23 cellular contexts compared by ENCODE assay signal in genomic region chr15:52858388-52859176, GRCh38.
DNase-seq lines count a peak whose midpoint lies in the region; ATAC-seq and TF ChIP-seq lines count a peak whose summit lies in the region.
"Had no signal": no experiment of that assay in that cellular context is flagged by ENCODE, and none has a peak within 500 bp of the region (broad histone marks: within the 10 kb centered on the region; RNA-seq: fewer than 3 reads in every experiment).

No MANE protein-coding gene starts in this region.

- no peaks in the 10 kb centered on the region for H3K9me3 ChIP-seq in SK-N-SH
- H3K9me3 ChIP-seq in heart right ventricle = no peaks in the 10 kb centered on the region
- H3K9me3 ChIP-seq: BLaER1, SJCRH30, vagina had no signal

- ATAC-seq in SK-N-SH treated with all-trans-retinoic acid at 6 μM for 48 hours = no peak
- ATAC-seq in heart right ventricle = peak in 3 of 8 donors; percentile 45 to 86 (median 72)
- no peak for ATAC-seq in stimulated activated effector memory CD8-positive, alpha-beta T cell treated with anti-CD3 and anti-CD28 coated beads, Interleukin-12 subunit alpha, Interleukin-12 subunit beta, amount 100 ng/mL, for 72 hours
- ATAC-seq: left colon had no signal

- intact Hi-C loops in heart right ventricle (cut with DNase I) = no loop called here

- peaks cover 15% of the 10 kb centered on the region for H3K27me3 ChIP-seq in SK-N-SH (ENCODE audit: insufficient read depth)
- peaks cover 0 to 8% (median 0%) of the 10 kb centered on the region in 7 donors for H3K27me3 ChIP-seq in heart right ventricle
- H3K27me3 ChIP-seq: BLaER1, SJCRH30, vagina had no signal

- CTCF ChIA-PET in SK-N-SH (lab: Yijun Ruan, JAX) = interaction anchor here (1.0 kb wide), 1 partner anchor 19 kb away, joined by 4 read pairs; no protein-coding TSS in a partner anchor

- POLR2A ChIA-PET in SK-N-SH (lab: Yijun Ruan, JAX) = interaction anchor here (0.6 kb wide), 1 partner anchor 14 kb away, joined by 5 read pairs; no protein-coding TSS in a partner anchor

- no peaks in the 10 kb centered on the region for H3K9me2 ChIP-seq in SK-N-SH

- WGBS in SK-N-SH (ENCODE audit: low lambda C conversion rate) = 14% methylated on average over 14 of the region's 17 CpGs
- 35 to 39% methylated on average over 17 of the region's 17 CpGs for WGBS in heart right ventricle, 2 donors

- no peaks in the 10 kb centered on the region for H3K79me2 ChIP-seq in SK-N-SH (ENCODE audit: insufficient read depth)

- no peak overlapping the region for H3K4me3 Mint-ChIP-seq in stimulated activated effector memory CD8-positive, alpha-beta T cell treated with anti-CD3 and anti-CD28 coated beads, Interleukin-12 subunit alpha, Interleukin-12 subunit beta, amount 100 ng/mL, for 72 hours
- H3K4me3 Mint-ChIP-seq: activated B cell treated with CpG ODN at 0.5 μM for 24 hours; activated CD4-positive, alpha-beta memory T cell treated with anti-CD3 and anti-CD28 coated beads for 36 hours; nephron had no signal

- no peak for TF ChIP-seq RAD21 in SK-N-SH (IDR thresholded peaks at IDR 0.05; ENCODE audit: low read length)

- no peak overlapping the region for H2AFZ ChIP-seq in SK-N-SH (ENCODE audit: low read depth)

- H3K4me1 ChIP-seq in SK-N-SH (ENCODE audit: control insufficient read depth in 1 of 2, insufficient read depth in 2 of 2, low read depth in 1 of 2, low read length in 1 of 2) (no peaks in the 10 kb centered on the region), heart right ventricle (peaks cover 0 to 11% (median 0%) of the 10 kb centered on the region in 9 donors)
- H3K4me1 ChIP-seq: BLaER1, SJCRH30, vagina had no signal

- TF ChIP-seq CTCF in SK-N-SH (IDR thresholded peaks at IDR 0.05) = no peak
- TF ChIP-seq CTCF in heart right ventricle (IDR thresholded peaks at IDR 0.05) = no peak

- no peaks in the 10 kb centered on the region for H3F3A ChIP-seq in SK-N-SH (replicated peaks; ENCODE audit: insufficient read depth)

- H3K4me1 Mint-ChIP-seq in stimulated activated effector memory CD8-positive, alpha-beta T cell treated with anti-CD3 and anti-CD28 coated beads, Interleukin-12 subunit alpha, Interleukin-12 subunit beta, amount 100 ng/mL, for 72 hours = no peaks in the 10 kb centered on the region
- H3K4me1 Mint-ChIP-seq: activated B cell treated with CpG ODN at 0.5 μM for 24 hours, nephron had no signal

- no peaks in the 10 kb centered on the region for H3K36me3 Mint-ChIP-seq in stimulated activated effector memory CD8-positive, alpha-beta T cell treated with anti-CD3 and anti-CD28 coated beads, Interleukin-12 subunit alpha, Interleukin-12 subunit beta, amount 100 ng/mL, for 72 hours
- H3K36me3 Mint-ChIP-seq: activated CD4-positive, alpha-beta memory T cell treated with anti-CD3 and anti-CD28 coated beads for 36 hours had no signal

- DNase-seq in SK-N-SH (no peak), NCI-H69 (lab: John Stamatoyannopoulos, UW) (peak; percentile 78), heart right ventricle (peak; percentile 9 to 26), retina (peak; percentile 39), HPDE6-E6E7 (ENCODE audit: extremely low spot score) (no peak), NCI-H345 (lab: John Stamatoyannopoulos, UW) (no peak)
- no peak for DNase-seq in stimulated activated effector memory CD8-positive, alpha-beta T cell treated with anti-CD3 and anti-CD28 coated beads, Interleukin-12 subunit alpha, Interleukin-12 subunit beta, amount 100 ng/mL, for 72 hours (ENCODE audit: low spot score in 2 of 2)
- DNase-seq: activated B cell treated with CpG ODN at 0.5 μM for 24 hours; activated CD4-positive, alpha-beta memory T cell treated with anti-CD3 and anti-CD28 coated beads for 36 hours; activated gamma-delta T cell treated with Interleukin-2 at 50 U/mL for 16 hours; Calu3; dermis blood vessel endothelial cell; left colon; NCI-H187; NCI-H510A treated with DMSO at 0.1 percent for 48 hours; OCI-M1; posterior cingulate gyrus; SJCRH30 had no signal

- H3K9ac ChIP-seq in SK-N-SH = no peak overlapping the region
- H3K9ac ChIP-seq: BLaER1 had no signal

- H3K36me3 ChIP-seq in SK-N-SH (replicated peaks in 1 of 2; ENCODE audit: control insufficient read depth in 1 of 2, insufficient read depth in 2 of 2, low read length in 1 of 2) (no peaks in the 10 kb centered on the region), heart right ventricle (no peaks in the 10 kb centered on the region)
- H3K36me3 ChIP-seq: BLaER1, cardiac muscle cell, SJCRH30, vagina had no signal

- H3K4me2 ChIP-seq in SK-N-SH = 0 out of 2 replicates have a peak overlapping the region, but pooled peaks have one; percentile 12
- H3K4me2 ChIP-seq: BLaER1 had no signal

- no peak for TF ChIP-seq EP300 in SK-N-SH (IDR thresholded peaks at IDR 0.05; ENCODE audit: borderline replicate concordance in 1 of 2, low read depth in 1 of 2, low read length in 1 of 2)

- no peaks in the 10 kb centered on the region for H3K9me3 Mint-ChIP-seq in stimulated activated effector memory CD8-positive, alpha-beta T cell treated with anti-CD3 and anti-CD28 coated beads, Interleukin-12 subunit alpha, Interleukin-12 subunit beta, amount 100 ng/mL, for 72 hours
- H3K9me3 Mint-ChIP-seq: activated B cell treated with CpG ODN at 0.5 μM for 24 hours; activated CD4-positive, alpha-beta memory T cell treated with anti-CD3 and anti-CD28 coated beads for 36 hours; nephron had no signal

- H3K4me3 ChIP-seq in SK-N-SH (ENCODE audit: low read depth in 2 of 2, low read length in 1 of 2) = no peak overlapping the region
- peak overlapping the region in 1 of 10 donors; percentile 15 for H3K4me3 ChIP-seq in heart right ventricle
- H3K4me3 ChIP-seq: BLaER1, cardiac muscle cell, SJCRH30, vagina had no signal

- no peaks in the 10 kb centered on the region for H4K20me1 ChIP-seq in SK-N-SH (ENCODE audit: insufficient read depth)
- H4K20me1 ChIP-seq: BLaER1 had no signal

- no peak overlapping the region for H3K27ac Mint-ChIP-seq in stimulated activated effector memory CD8-positive, alpha-beta T cell treated with anti-CD3 and anti-CD28 coated beads, Interleukin-12 subunit alpha, Interleukin-12 subunit beta, amount 100 ng/mL, for 72 hours
- H3K27ac Mint-ChIP-seq: activated B cell treated with CpG ODN at 0.5 μM for 24 hours; activated CD4-positive, alpha-beta memory T cell treated with anti-CD3 and anti-CD28 coated beads for 36 hours; nephron had no signal

- H3K27ac ChIP-seq in SK-N-SH (ENCODE audit: low read depth in 2 of 2, low read length in 1 of 2) = no peak overlapping the region
- no peak overlapping the region for H3K27ac ChIP-seq in heart right ventricle
- H3K27ac ChIP-seq: BLaER1, cardiac muscle cell, SJCRH30, vagina had no signal

TF ChIP-seq in SK-N-SH, 30 proteins besides CTCF, POLR2A, EP300 and RAD21 (continues in another document):
- TF ChIP-seq GATA2 (CRISPR knock-in tag; IDR thresholded peaks at IDR 0.05) (no peak), RXRA (IDR thresholded peaks at IDR 0.05; ENCODE audit: borderline replicate concordance, low read depth) (no peak), NRF1 (IDR thresholded peaks at IDR 0.05; ENCODE audit: low read depth, low read length) (no peak), GABPA (IDR thresholded peaks at IDR 0.05; ENCODE audit: low read depth) (no peak), FOXJ3 (CRISPR knock-in tag; IDR thresholded peaks at IDR 0.05) (no peak)
- TF ChIP-seq, protein P1, sequence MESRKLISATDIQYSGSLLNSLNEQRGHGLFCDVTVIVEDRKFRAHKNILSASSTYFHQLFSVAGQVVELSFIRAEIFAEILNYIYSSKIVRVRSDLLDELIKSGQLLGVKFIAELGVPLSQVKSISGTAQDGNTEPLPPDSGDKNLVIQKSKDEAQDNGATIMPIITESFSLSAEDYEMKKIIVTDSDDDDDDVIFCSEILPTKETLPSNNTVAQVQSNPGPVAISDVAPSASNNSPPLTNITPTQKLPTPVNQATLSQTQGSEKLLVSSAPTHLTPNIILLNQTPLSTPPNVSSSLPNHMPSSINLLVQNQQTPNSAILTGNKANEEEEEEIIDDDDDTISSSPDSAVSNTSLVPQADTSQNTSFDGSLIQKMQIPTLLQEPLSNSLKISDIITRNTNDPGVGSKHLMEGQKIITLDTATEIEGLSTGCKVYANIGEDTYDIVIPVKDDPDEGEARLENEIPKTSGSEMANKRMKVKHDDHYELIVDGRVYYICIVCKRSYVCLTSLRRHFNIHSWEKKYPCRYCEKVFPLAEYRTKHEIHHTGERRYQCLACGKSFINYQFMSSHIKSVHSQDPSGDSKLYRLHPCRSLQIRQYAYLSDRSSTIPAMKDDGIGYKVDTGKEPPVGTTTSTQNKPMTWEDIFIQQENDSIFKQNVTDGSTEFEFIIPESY (IDR thresholded peaks at IDR 0.05; ENCODE audit: borderline replicate concordance, low read depth) = no peak

TF ChIP-seq in SK-N-SH treated with all-trans-retinoic acid at 6 μM for 48 hours, 23 proteins besides CTCF, POLR2A, EP300 and RAD21 (continues in another document):
- no peak for TF ChIP-seq SNAI2 (CRISPR knock-in tag; IDR thresholded peaks at IDR 0.05)
- TF ChIP-seq ISL1 (CRISPR knock-in tag; IDR thresholded peaks at IDR 0.05) = no peak
- TF ChIP-seq ESRRG (CRISPR knock-in tag; IDR thresholded peaks at IDR 0.05) = no peak
- no peak for TF ChIP-seq ARNTL (CRISPR knock-in tag; IDR thresholded peaks at IDR 0.05; ENCODE audit: borderline replicate concordance, low read depth)
- no peak for TF ChIP-seq TCF4 (CRISPR knock-in tag; IDR thresholded peaks at IDR 0.05; ENCODE audit: borderline replicate concordance)
- no peak for TF ChIP-seq ZFP30 (CRISPR knock-in tag; IDR thresholded peaks at IDR 0.05)
- no peak for TF ChIP-seq ZNF70 (CRISPR knock-in tag; IDR thresholded peaks at IDR 0.05)
- TF ChIP-seq ZNF8 (CRISPR knock-in tag; IDR thresholded peaks at IDR 0.05) = no peak
- no peak for TF ChIP-seq ZNF565 (CRISPR knock-in tag; conservative IDR thresholded peaks at IDR 0.05; ENCODE audit: low read depth)
- TF ChIP-seq, protein P2, sequence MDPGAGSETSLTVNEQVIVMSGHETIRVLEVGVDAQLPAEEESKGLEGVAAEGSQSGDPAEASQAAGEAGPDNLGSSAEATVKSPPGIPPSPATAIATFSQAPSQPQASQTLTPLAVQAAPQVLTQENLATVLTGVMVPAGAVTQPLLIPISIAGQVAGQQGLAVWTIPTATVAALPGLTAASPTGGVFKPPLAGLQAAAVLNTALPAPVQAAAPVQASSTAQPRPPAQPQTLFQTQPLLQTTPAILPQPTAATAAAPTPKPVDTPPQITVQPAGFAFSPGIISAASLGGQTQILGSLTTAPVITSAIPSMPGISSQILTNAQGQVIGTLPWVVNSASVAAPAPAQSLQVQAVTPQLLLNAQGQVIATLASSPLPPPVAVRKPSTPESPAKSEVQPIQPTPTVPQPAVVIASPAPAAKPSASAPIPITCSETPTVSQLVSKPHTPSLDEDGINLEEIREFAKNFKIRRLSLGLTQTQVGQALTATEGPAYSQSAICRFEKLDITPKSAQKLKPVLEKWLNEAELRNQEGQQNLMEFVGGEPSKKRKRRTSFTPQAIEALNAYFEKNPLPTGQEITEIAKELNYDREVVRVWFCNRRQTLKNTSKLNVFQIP (CRISPR knock-in tag; IDR thresholded peaks at IDR 0.05; ENCODE audit: borderline replicate concordance, low read depth) = no peak

Comparison
In these comparisons a context has a peak if more than half of its experiments do, and no peak if none do; other contexts are left out.
1. DNase-seq: peak in NCI-H69 (single experiment), heart right ventricle (2 of 2) and retina (single experiment); none in SK-N-SH (single experiment), stimulated activated effector memory CD8-positive, alpha-beta T cell treated with anti-CD3 and anti-CD28 coated beads, Interleukin-12 subunit alpha, Interleukin-12 subunit beta, amount 100 ng/mL, for 72 hours (0 of 2), HPDE6-E6E7 (single experiment) and NCI-H345 (single experiment).